19 cellular contexts compared by ENCODE assay signal in the genomic region with DNA sequence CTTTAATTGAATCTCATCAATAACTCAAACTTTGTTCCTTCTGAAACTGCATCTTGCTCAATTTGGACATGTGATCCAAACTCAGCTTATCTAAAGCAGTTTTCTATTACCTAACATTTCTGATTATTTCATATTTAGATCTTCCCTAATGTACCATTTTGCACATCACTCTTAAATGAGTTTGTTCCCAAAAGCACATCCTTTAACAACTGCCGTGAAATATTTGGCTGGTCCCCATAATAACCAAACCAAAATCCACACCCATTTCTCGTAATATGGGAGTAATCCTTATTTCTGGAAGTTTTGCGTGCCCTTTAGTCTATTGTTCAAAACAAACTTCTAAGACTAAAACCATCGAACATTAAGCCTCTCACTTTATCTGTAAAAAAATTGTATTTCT.
"Had no signal": no experiment of that assay in that cellular context is flagged by ENCODE, and none has a peak within 500 bp of the region (broad histone marks: within the 10 kb centered on the region; RNA-seq: fewer than 3 reads in every experiment).

No MANE protein-coding gene starts in this region.

- DNase-seq: dermis blood vessel endothelial cell; dorsolateral prefrontal cortex; effector CD4-positive, alpha-beta T cell; effector memory CD4-positive, alpha-beta T cell; foreskin keratinocyte; glutamatergic neuron; head of caudate nucleus; heart right ventricle; hippocampal formation; left cardiac atrium; left lung; left ventricle myocardium superior; lower lobe of right lung; mesenchymal stem cell; midbrain had no signal

- FAIRE-seq: colon, endothelial cell of umbilical vein, frontal cortex, islet of Langerhans had no signal

- ATAC-seq: foreskin keratinocyte, heart right ventricle, left cardiac atrium, left lung, left ventricle myocardium superior, lower lobe of right lung had no signal
